Comparison of ENCODE assay signal across 8 cellular contexts in the genomic region with DNA sequence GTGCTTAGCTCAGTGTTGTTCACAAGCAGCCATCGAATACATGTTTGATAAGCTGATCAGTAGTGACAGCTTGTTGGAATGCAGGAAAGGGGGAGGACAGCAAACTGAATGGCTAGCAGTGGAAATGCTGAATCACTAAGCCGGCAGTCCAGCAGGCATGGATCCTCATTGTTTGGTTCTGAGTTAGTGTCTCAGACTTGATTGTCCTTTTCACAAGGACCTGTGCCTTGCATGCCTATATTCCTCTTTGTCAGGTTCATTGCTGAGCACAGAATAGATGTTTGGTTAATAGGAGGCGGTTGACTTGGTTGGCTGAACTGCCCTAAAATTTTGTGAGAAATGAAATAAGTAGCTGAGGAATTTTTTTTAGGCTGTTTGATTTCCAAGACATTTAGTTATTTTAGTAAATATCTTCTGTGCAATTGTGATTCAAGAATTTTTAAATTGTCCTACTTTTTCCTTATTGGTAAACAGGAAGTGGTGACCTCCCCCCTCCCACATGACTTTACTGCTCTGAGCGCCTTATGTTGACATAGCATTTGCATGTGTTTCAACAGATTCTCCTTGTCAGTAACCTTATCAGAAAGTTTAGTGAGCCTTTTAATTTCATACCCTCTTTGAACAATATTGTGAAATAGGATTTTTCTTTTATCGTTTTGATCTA. TPM values are rescaled to one million over a fixed set of nuclear protein-coding genes. Genes with fewer than 3 reads are reported as not detected.
A peak's percentile ranks its signal among the peaks of the same experiment; 100 is the strongest.
DNase-seq lines count a peak whose midpoint lies in the region; ATAC-seq, FAIRE-seq and TF ChIP-seq lines count a peak whose summit lies in the region.

No MANE protein-coding gene starts in this region.

- H3K27me3 Mint-ChIP-seq in stimulated activated naive CD8-positive, alpha-beta T cell treated with anti-CD3 and anti-CD28 coated beads, Interleukin-15, Interleukin-2, amounts not matched to agents 100 ng/mL and 50 ng/mL, for 24 hours, result no peaks in the 10 kb centered on the region

- H3K27ac Mint-ChIP-seq in stimulated activated naive CD8-positive, alpha-beta T cell treated with anti-CD3 and anti-CD28 coated beads, Interleukin-15, Interleukin-2, amounts not matched to agents 100 ng/mL and 50 ng/mL, for 24 hours, result peak overlapping the region; percentile 82

- peaks cover 13% of the 10 kb centered on the region for H3K4me1 Mint-ChIP-seq in stimulated activated naive CD8-positive, alpha-beta T cell treated with anti-CD3 and anti-CD28 coated beads, Interleukin-15, Interleukin-2, amounts not matched to agents 100 ng/mL and 50 ng/mL, for 24 hours (ENCODE audit: low read depth)

- intact Hi-C loops in left lung (cut with DNase I), result no loop called here
- intact Hi-C loops in vagina (cut with DNase I), result no loop called here

- ATAC-seq in stimulated activated naive CD8-positive, alpha-beta T cell treated with anti-CD3 and anti-CD28 coated beads, Interleukin-15, Interleukin-2, amounts not matched to agents 100 U/mL and 50 U/mL, for 24 hours, result no peak
- peak; percentile 78 for ATAC-seq in left lung
- no peak for ATAC-seq in HG03469 (IDR thresholded peaks at IDR 0.05; ENCODE audit: unreplicated experiment)

- TF ChIP-seq POLR2A in vagina (IDR thresholded peaks at IDR 0.05) (no peak), GM12891 (IDR thresholded peaks at IDR 0.05; ENCODE audit: low read depth, low read length) (no peak)

- H3K27ac ChIP-seq in brain microvascular endothelial cell (peak overlapping the region; percentile 77), left lung (peak overlapping the region; percentile 71 to 73), vagina (peak overlapping the region; percentile 65)

- H3K4me3 Mint-ChIP-seq in stimulated activated naive CD8-positive, alpha-beta T cell treated with anti-CD3 and anti-CD28 coated beads, Interleukin-15, Interleukin-2, amounts not matched to agents 100 ng/mL and 50 ng/mL, for 24 hours, result no peak overlapping the region

- TF ChIP-seq CTCF in brain microvascular endothelial cell (IDR thresholded peaks at IDR 0.05; ENCODE audit: low read depth, low read length, missing control alignments) (no peak), left lung (IDR thresholded peaks at IDR 0.05) (no peak), vagina (IDR thresholded peaks at IDR 0.05) (no peak)

- H3K4me3 ChIP-seq in brain microvascular endothelial cell (ENCODE audit: low read depth, low read length) (no peak overlapping the region), left lung (no peak overlapping the region), vagina (no peak overlapping the region)

- FAIRE-seq in GM12891 (lab: Jason Lieb, UNC), result no peak

- H3K9me3 ChIP-seq in left lung (no peaks in the 10 kb centered on the region), vagina (no peaks in the 10 kb centered on the region)

- no peaks in the 10 kb centered on the region for H3K9me3 Mint-ChIP-seq in stimulated activated naive CD8-positive, alpha-beta T cell treated with anti-CD3 and anti-CD28 coated beads, Interleukin-15, Interleukin-2, amounts not matched to agents 100 ng/mL and 50 ng/mL, for 24 hours

- peaks cover 63% of the 10 kb centered on the region for H3K36me3 Mint-ChIP-seq in stimulated activated naive CD8-positive, alpha-beta T cell treated with anti-CD3 and anti-CD28 coated beads, Interleukin-15, Interleukin-2, amounts not matched to agents 100 ng/mL and 50 ng/mL, for 24 hours (ENCODE audit: low read depth)

- H3K4me1 ChIP-seq in left lung (peaks cover 9 to 31% of the 10 kb centered on the region in 2 donors), vagina (peaks cover 20% of the 10 kb centered on the region)

- no peak for DNase-seq in stimulated activated naive CD8-positive, alpha-beta T cell treated with anti-CD3 and anti-CD28 coated beads, Interleukin-15, Interleukin-2, amounts not matched to agents 100 U/mL and 50 U/mL, for 24 hours
- DNase-seq in brain microvascular endothelial cell (peak; percentile 63), left lung (no peak), vagina (ENCODE audit: extremely low spot score in 2 of 2) (no peak), GM12891 (ENCODE audit: insufficient read length, low spot score) (no peak)
- DNase-seq in stimulated activated CD8-positive, alpha-beta memory T cell treated with anti-CD3 and anti-CD28 coated beads, Interleukin-4, amount 100 ng/mL, for 48 hours, result no peak

- H3K27me3 ChIP-seq in brain microvascular endothelial cell (replicated peaks) (no peaks in the 10 kb centered on the region), left lung (no peaks in the 10 kb centered on the region), vagina (no peaks in the 10 kb centered on the region)

- H3K36me3 ChIP-seq in brain microvascular endothelial cell (replicated peaks), result no peaks in the 10 kb centered on the region
- peaks cover 0 to 71% of the 10 kb centered on the region in 2 donors for H3K36me3 ChIP-seq in left lung
- H3K36me3 ChIP-seq in vagina, result peaks cover 0 to 26% of the 10 kb centered on the region in 2 donors

- in situ Hi-C loops in brain microvascular endothelial cell (cut with HindIII; ENCODE audit: low pct_ligation_motif_present, low sequenced_read_pairs), result no loop called here

TF ChIP-seq in GM12891, 5 proteins besides CTCF, POLR2A, EP300 and RAD21:
- TF ChIP-seq SPI1 (IDR thresholded peaks at IDR 0.05; ENCODE audit: low read depth, low read length), result no peak
- no peak for TF ChIP-seq POU2F2 (IDR thresholded peaks at IDR 0.05; ENCODE audit: low read depth, low read length)
- no peak for TF ChIP-seq PAX5 (IDR thresholded peaks at IDR 0.05; ENCODE audit: insufficient read depth, low read length, severe bottlenecking)
- TF ChIP-seq POLR2AphosphoS5 (IDR thresholded peaks at IDR 0.05; ENCODE audit: low read depth, low read length), result no peak
- no peak for TF ChIP-seq TAF1 (IDR thresholded peaks at IDR 0.05; ENCODE audit: low read depth, low read length)

RNA-seq across cellular contexts. Expression of gene STON1, which starts 21.4 kb away (rescaled TPM):
- total RNA-seq in left lung, result 10 to 100 TPM; 12.4 to 17.6 TPM
- 48.1 TPM for total RNA-seq in vagina
- 0.47 TPM for polyA plus RNA-seq in GM12891 (2012; ENCODE audit: low read depth, missing spikeins)
